Comparison of ENCODE assay signal across 8 cellular contexts in the genomic region with DNA sequence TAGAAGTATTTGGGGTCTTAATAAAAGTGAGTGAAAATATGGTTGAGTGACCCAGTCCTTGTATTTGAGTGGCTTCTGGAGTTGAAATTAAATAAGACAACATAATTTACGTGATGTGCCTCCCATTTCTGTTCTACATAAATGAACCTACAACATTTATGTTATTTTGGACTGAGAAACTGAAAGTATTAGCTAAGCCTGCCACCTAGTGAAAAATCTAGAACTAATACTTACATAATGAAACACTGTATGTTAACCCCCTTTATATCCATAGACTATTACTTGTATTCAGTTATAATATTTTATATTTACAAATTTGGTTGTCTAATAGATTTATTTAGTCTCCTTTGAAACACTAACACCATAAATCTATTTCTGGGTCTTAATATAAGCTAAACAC.
DNase-seq lines count a peak whose midpoint lies in the region; ATAC-seq, FAIRE-seq and TF ChIP-seq lines count a peak whose summit lies in the region.

No MANE protein-coding gene starts in this region.

- peak; percentile 45 for ATAC-seq in HG03575 (IDR thresholded peaks at IDR 0.05; ENCODE audit: extremely low read depth, insufficient number of reproducible peaks, low FRiP score, unreplicated experiment)

- no peak overlapping the region for H3K4me3 Mint-ChIP-seq in activated naive CD4-positive, alpha-beta T cell treated with anti-CD3 and anti-CD28 coated beads for 36 hours
- no peak overlapping the region for H3K4me3 Mint-ChIP-seq in activated naive CD4-positive, alpha-beta T cell treated with anti-CD3 and anti-CD28 coated beads, Interleukin-2, amount 10 ng/mL, durations not matched to agents 7 days and 5 days

- H3K36me3 Mint-ChIP-seq in activated naive CD4-positive, alpha-beta T cell treated with anti-CD3 and anti-CD28 coated beads for 36 hours (ENCODE audit: low read depth): no peaks in the 10 kb centered on the region
- no peaks in the 10 kb centered on the region for H3K36me3 Mint-ChIP-seq in activated naive CD4-positive, alpha-beta T cell treated with anti-CD3 and anti-CD28 coated beads, Interleukin-2, amount 10 ng/mL, durations not matched to agents 7 days and 5 days

- CTCF ChIA-PET in activated naive CD4-positive, alpha-beta T cell treated with anti-CD3 and anti-CD28 coated beads for 36 hours (lab: Charles Lee): no interaction called here
- CTCF ChIA-PET in activated naive CD4-positive, alpha-beta T cell treated with anti-CD3 and anti-CD28 coated beads, Interleukin-2, amount 10 ng/mL, durations not matched to agents 7 days and 5 days (lab: Charles Lee): no interaction called here

- no peaks in the 10 kb centered on the region for H3K27me3 Mint-ChIP-seq in activated naive CD4-positive, alpha-beta T cell treated with anti-CD3 and anti-CD28 coated beads for 36 hours (ENCODE audit: low read depth)
- H3K27me3 Mint-ChIP-seq in activated naive CD4-positive, alpha-beta T cell treated with anti-CD3 and anti-CD28 coated beads, Interleukin-2, amount 10 ng/mL, durations not matched to agents 7 days and 5 days: no peaks in the 10 kb centered on the region

- TF ChIP-seq EP300 in suprapubic skin (IDR thresholded peaks at IDR 0.05): no peak

- no peaks in the 10 kb centered on the region for H3K9me3 ChIP-seq in suprapubic skin

- FAIRE-seq in islet of Langerhans (lab: Jason Lieb, UNC): peak; percentile 84

- no peak overlapping the region for H3K27ac Mint-ChIP-seq in activated naive CD4-positive, alpha-beta T cell treated with anti-CD3 and anti-CD28 coated beads for 36 hours
- no peak overlapping the region for H3K27ac Mint-ChIP-seq in activated naive CD4-positive, alpha-beta T cell treated with anti-CD3 and anti-CD28 coated beads, Interleukin-2, amount 10 ng/mL, durations not matched to agents 7 days and 5 days

- no peaks in the 10 kb centered on the region for H3K36me3 ChIP-seq in suprapubic skin

- H3K9me3 Mint-ChIP-seq in activated naive CD4-positive, alpha-beta T cell treated with anti-CD3 and anti-CD28 coated beads for 36 hours: no peaks in the 10 kb centered on the region
- H3K9me3 Mint-ChIP-seq in activated naive CD4-positive, alpha-beta T cell treated with anti-CD3 and anti-CD28 coated beads, Interleukin-2, amount 10 ng/mL, durations not matched to agents 7 days and 5 days: no peaks in the 10 kb centered on the region

- no peaks in the 10 kb centered on the region for H3K27me3 ChIP-seq in suprapubic skin

- TF ChIP-seq POLR2A in suprapubic skin (IDR thresholded peaks at IDR 0.05): no peak

- TF ChIP-seq CTCF in suprapubic skin (IDR thresholded peaks at IDR 0.05): no peak

- intact Hi-C loops in activated naive CD4-positive, alpha-beta T cell treated with anti-CD3 and anti-CD28 coated beads for 36 hours (cut with micrococcal nuclease): loop anchor here (2.0 kb wide), 1 partner anchor 161 kb away; no protein-coding TSS in a partner anchor

- H3K4me1 Mint-ChIP-seq in activated naive CD4-positive, alpha-beta T cell treated with anti-CD3 and anti-CD28 coated beads for 36 hours (ENCODE audit: low read depth): no peaks in the 10 kb centered on the region
- no peaks in the 10 kb centered on the region for H3K4me1 Mint-ChIP-seq in activated naive CD4-positive, alpha-beta T cell treated with anti-CD3 and anti-CD28 coated beads, Interleukin-2, amount 10 ng/mL, durations not matched to agents 7 days and 5 days

- WGBS in suprapubic skin: 57% methylated on average over 1 of the region's 1 CpG

- peak; percentile 61 for DNase-seq in ELR (ENCODE audit: low read depth)
- DNase-seq in RPMI8226: peak; percentile 17
- DNase-seq in suprapubic skin (ENCODE audit: low spot score in 2 of 2): no peak
- DNase-seq in activated naive CD4-positive, alpha-beta T cell treated with anti-CD3 and anti-CD28 coated beads for 36 hours: no peak
- no peak for DNase-seq in cortex of kidney (lab: John Stamatoyannopoulos, UW)
- no peak for DNase-seq in activated naive CD4-positive, alpha-beta T cell treated with anti-CD3 and anti-CD28 coated beads, Interleukin-2, amount 10 ng/mL, durations not matched to agents 7 days and 5 days

- no peak overlapping the region for H3K4me3 ChIP-seq in suprapubic skin

- H3K27ac ChIP-seq in suprapubic skin: no peak overlapping the region

- H3K4me1 ChIP-seq in suprapubic skin: no peaks in the 10 kb centered on the region

Comparison
In these comparisons a context has a peak if more than half of its experiments do, and no peak if none do; other contexts are left out.
1. DNase-seq: peak in ELR (single experiment) and RPMI8226 (single experiment); none in suprapubic skin (0 of 2), activated naive CD4-positive, alpha-beta T cell treated with anti-CD3 and anti-CD28 coated beads for 36 hours (single experiment), cortex of kidney (single experiment) and activated naive CD4-positive, alpha-beta T cell treated with anti-CD3 and anti-CD28 coated beads, Interleukin-2, amount 10 ng/mL, durations not matched to agents 7 days and 5 days (single experiment).